Comparison of ENCODE assay signal across 15 cellular contexts in the genomic region with DNA sequence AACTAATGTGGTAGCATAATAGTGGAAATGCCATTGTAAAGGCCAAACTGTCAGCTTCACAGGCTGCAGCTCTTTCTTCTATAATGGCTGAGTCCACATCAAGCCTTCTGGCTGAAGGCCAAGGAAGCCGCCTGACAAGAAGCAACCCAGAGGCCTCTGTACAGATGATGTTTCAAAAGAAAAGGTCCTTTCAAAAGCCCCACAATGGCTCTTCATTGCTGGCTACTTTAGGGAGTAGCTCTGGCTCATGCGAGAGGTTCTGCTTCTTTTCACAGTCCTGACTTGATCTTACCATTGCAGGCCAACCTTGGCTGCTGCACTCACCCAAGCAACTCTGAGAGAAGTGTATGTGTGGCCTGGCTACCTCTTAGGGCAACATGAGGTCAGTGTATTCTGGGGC. TPM values are rescaled to one million over a fixed set of nuclear protein-coding genes. Genes with fewer than 3 reads are reported as not detected.
DNase-seq lines count a peak whose midpoint lies in the region; ATAC-seq, FAIRE-seq and TF ChIP-seq lines count a peak whose summit lies in the region.
"Had no signal": no experiment of that assay in that cellular context is flagged by ENCODE, and none has a peak within 500 bp of the region (broad histone marks: within the 10 kb centered on the region; RNA-seq: fewer than 3 reads in every experiment).

No MANE protein-coding gene starts in this region.

- H3K9ac ChIP-seq in neural progenitor cell = no peak overlapping the region

- no peaks in the 10 kb centered on the region for H3K36me3 ChIP-seq in neural progenitor cell
- H3K36me3 ChIP-seq: esophagus muscularis mucosa had no signal

- TF ChIP-seq CTCF in neural progenitor cell (IDR thresholded peaks at IDR 0.05) = no peak

- peak; percentile 75 for DNase-seq in CD1c-positive myeloid dendritic cell (ENCODE audit: extremely low spot score)
- DNase-seq in RPMI7951 (ENCODE audit: low read depth) = peak; percentile 7
- DNase-seq in globus pallidus (ENCODE audit: low spot score) = peak; percentile 96
- peak; percentile 98 for DNase-seq in pons (ENCODE audit: low spot score)
- no peak for DNase-seq in HTR-8/SVneo (ENCODE audit: insufficient read length, low spot score)
- DNase-seq in DMS53 treated with DMSO at 0.1 percent for 48 hours (lab: John Stamatoyannopoulos, UW; ENCODE audit: unreplicated experiment) = no peak
- DNase-seq in neural progenitor cell (ENCODE audit: low spot score) = no peak
- DNase-seq: CD4-positive, CD25-positive, alpha-beta regulatory T cell; NCI-H510A; SHP77 treated with DMSO at 0.1 percent for 48 hours; stimulated activated CD4-positive, alpha-beta T cell treated with anti-CD3 and anti-CD28 coated beads, Interleukin-15, amount 100 ng/mL, for 24 hours had no signal

- peaks cover 26% of the 10 kb centered on the region for H3F3A ChIP-seq in neural progenitor cell (ENCODE audit: low read depth)

- H3K27ac Mint-ChIP-seq in neural progenitor cell = no peak overlapping the region
- H3K27ac Mint-ChIP-seq: CD4-positive, CD25-positive, alpha-beta regulatory T cell had no signal

- H3K4me1 Mint-ChIP-seq in neural progenitor cell = peaks cover 20% of the 10 kb centered on the region

- no peaks in the 10 kb centered on the region for H3K9me3 Mint-ChIP-seq in neural progenitor cell
- H3K9me3 Mint-ChIP-seq: CD4-positive, CD25-positive, alpha-beta regulatory T cell had no signal

- ATAC-seq in GM21367 (IDR thresholded peaks at IDR 0.05; ENCODE audit: unreplicated experiment) = no peak

- H3K4me1 ChIP-seq in neural progenitor cell = peaks cover 39% of the 10 kb centered on the region

- no peak overlapping the region for H3K4me2 ChIP-seq in neural progenitor cell

- no peak overlapping the region for H3K4me3 ChIP-seq in neural progenitor cell
- H3K4me3 ChIP-seq: esophagus muscularis mucosa had no signal

- H3K36me3 Mint-ChIP-seq in neural progenitor cell = peaks cover 6% of the 10 kb centered on the region
- H3K36me3 Mint-ChIP-seq: CD4-positive, CD25-positive, alpha-beta regulatory T cell had no signal

- H3K27ac ChIP-seq in neural progenitor cell = no peak overlapping the region

- H3K9me3 ChIP-seq in neural progenitor cell (ENCODE audit: low read depth) = no peaks in the 10 kb centered on the region
- H3K9me3 ChIP-seq: esophagus muscularis mucosa had no signal

- FAIRE-seq in HTR-8/SVneo (lab: Jason Lieb, UNC) = no peak
- FAIRE-seq: islet of Langerhans had no signal

- H3K27me3 ChIP-seq in neural progenitor cell = no peaks in the 10 kb centered on the region
- H3K27me3 ChIP-seq: esophagus muscularis mucosa had no signal

- peaks cover 21% of the 10 kb centered on the region for H4K20me1 ChIP-seq in neural progenitor cell (ENCODE audit: low read depth)

- peaks cover 8% of the 10 kb centered on the region for H3K27me3 Mint-ChIP-seq in neural progenitor cell (ENCODE audit: insufficient read depth, low read depth)

- no peaks in the 10 kb centered on the region for H3K79me2 ChIP-seq in neural progenitor cell (ENCODE audit: low read depth)

- H2AFZ ChIP-seq in neural progenitor cell (replicated peaks) = no peak overlapping the region

- H3K4me3 Mint-ChIP-seq in neural progenitor cell = no peak overlapping the region
- H3K4me3 Mint-ChIP-seq: CD4-positive, CD25-positive, alpha-beta regulatory T cell had no signal

RNA-seq across cellular contexts. Expression of gene EQTN, which starts 54.5 kb away (rescaled TPM):
- not detected in 2 replicates for total RNA-seq in RPMI7951 (2014; rRNA removed; shearing (Covaris generic))
- total RNA-seq in neural progenitor cell (ENCODE audit: low replicate concordance) = 2.0 and 3.4 TPM in 2 replicates
- total RNA-seq: CD4-positive, CD25-positive, alpha-beta regulatory T cell; LHCN-M2 had no signal

Comparison
In these comparisons a context has a peak if more than half of its experiments do, and no peak if none do; other contexts are left out.
1. DNase-seq: peak in CD1c-positive myeloid dendritic cell (single experiment), RPMI7951 (single experiment), globus pallidus (single experiment) and pons (single experiment); none in HTR-8/SVneo (single experiment), DMS53 treated with DMSO at 0.1 percent for 48 hours (single experiment) and neural progenitor cell (single experiment).